In the genomic region with DNA sequence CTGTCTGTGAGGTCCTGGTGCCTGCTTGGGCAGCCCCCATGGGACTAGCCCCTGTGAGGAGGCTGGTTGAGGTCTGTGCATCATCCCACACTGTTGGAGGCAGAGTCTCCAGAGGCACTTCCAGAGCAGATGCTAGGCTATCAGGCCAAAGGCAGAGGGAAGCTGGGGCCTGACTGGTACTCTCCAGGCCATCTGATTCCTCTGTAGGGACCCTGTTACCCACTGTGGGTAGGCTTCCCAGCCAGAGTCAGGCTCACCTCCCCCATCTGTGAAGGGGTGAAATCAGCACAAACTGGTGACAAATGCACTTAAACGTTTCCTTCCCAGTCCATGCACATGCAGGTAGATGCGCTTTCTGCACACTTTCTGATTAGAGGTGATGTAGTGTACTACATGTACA, we compare ENCODE assay signal across 32 cellular contexts.
"Had no signal": no experiment of that assay in that cellular context is flagged by ENCODE, and none has a peak within 500 bp of the region (broad histone marks: within the 10 kb centered on the region; RNA-seq: fewer than 3 reads in every experiment).

No MANE protein-coding gene starts in this region.

- ATAC-seq: activated T-cell treated with anti-CD3 and anti-CD28 coated beads, Interleukin-2, amount 50 U/mL, for 4 hours; activated T-helper 17 cell treated with anti-CD3 and anti-CD28 coated beads, Interleukin-2, amount 50 U/mL, for 72 hours; body of pancreas; effector memory CD8-positive, alpha-beta T cell; gastroesophageal sphincter; T-helper 17 cell had no signal

- H3K4me3 ChIP-seq: body of pancreas, cardiac muscle cell, coronary artery, dorsolateral prefrontal cortex, esophagus squamous epithelium, gastroesophageal sphincter, heart right ventricle, hepatocyte had no signal

- H2AFZ ChIP-seq: hepatocyte had no signal

- DNase-seq: activated CD4-positive, alpha-beta memory T cell treated with anti-CD3 and anti-CD28 coated beads, Interleukin-2, amount 10 ng/mL, durations not matched to agents 7 days and 5 days; activated CD4-positive, alpha-beta T cell treated with anti-CD3 and anti-CD28 coated beads for 4 hours; activated CD4-positive, alpha-beta T cell treated with anti-CD3 and anti-CD28 coated beads, Interleukin-2, amount 10 ng/mL, durations not matched to agents 7 days and 5 days; activated CD4-positive, alpha-beta T cell treated with anti-CD3 and anti-CD28 coated beads, Interleukin-2, amount 50 U/mL, for 4 hours; activated CD4-positive, CD25-positive, alpha-beta regulatory T cell; activated CD4-positive, CD25-positive, alpha-beta regulatory T cell treated with anti-CD3 and anti-CD28 coated beads, Interleukin-2, amount 50 U/mL, for 72 hours; activated CD8-positive, alpha-beta memory T cell treated with anti-CD3 and anti-CD28 coated beads, Interleukin-2, amount 50 U/mL, for 48 hours; activated effector memory CD4-positive, alpha-beta T cell treated with Interleukin-2 at 50 U/mL for 16 hours; activated gamma-delta T cell treated with Interleukin-2 at 50 U/mL for 16 hours; activated naive CD4-positive, alpha-beta T cell treated with anti-CD3 and anti-CD28 coated beads, Interleukin-2, amount 50 U/mL, for 16 hours; activated naive CD4-positive, alpha-beta T cell treated with Interleukin-2 at 50 U/mL for 16 hours; activated T-cell treated with anti-CD3 and anti-CD28 coated beads for 4 hours; activated T-cell treated with anti-CD3 and anti-CD28 coated beads, Interleukin-2, amount 50 U/mL, for 4 hours; amniotic stem cell; anterior cingulate cortex; body of pancreas; central memory CD4-positive, alpha-beta T cell; cerebellar nuclear complex; dorsolateral prefrontal cortex; effector memory CD8-positive, alpha-beta T cell; erythroblast; esophagus squamous epithelium; foreskin melanocyte; heart right ventricle; T-helper 1 cell; T-helper 17 cell; T1000 had no signal

- H3K9me3 ChIP-seq: body of pancreas, esophagus squamous epithelium, gastroesophageal sphincter, heart right ventricle had no signal

- H3K79me2 ChIP-seq: hepatocyte had no signal

- H3K4me1 ChIP-seq: body of pancreas, esophagus squamous epithelium, gastroesophageal sphincter, heart right ventricle had no signal

- H3K4me2 ChIP-seq: hepatocyte had no signal

- H3K27ac ChIP-seq: body of pancreas, cardiac muscle cell, coronary artery, dorsolateral prefrontal cortex, esophagus squamous epithelium, gastroesophageal sphincter, heart right ventricle, hepatocyte had no signal

- H3K36me3 ChIP-seq: cardiac muscle cell, esophagus squamous epithelium, gastroesophageal sphincter, heart right ventricle had no signal
